18 cellular contexts compared by ENCODE assay signal in the genomic region with DNA sequence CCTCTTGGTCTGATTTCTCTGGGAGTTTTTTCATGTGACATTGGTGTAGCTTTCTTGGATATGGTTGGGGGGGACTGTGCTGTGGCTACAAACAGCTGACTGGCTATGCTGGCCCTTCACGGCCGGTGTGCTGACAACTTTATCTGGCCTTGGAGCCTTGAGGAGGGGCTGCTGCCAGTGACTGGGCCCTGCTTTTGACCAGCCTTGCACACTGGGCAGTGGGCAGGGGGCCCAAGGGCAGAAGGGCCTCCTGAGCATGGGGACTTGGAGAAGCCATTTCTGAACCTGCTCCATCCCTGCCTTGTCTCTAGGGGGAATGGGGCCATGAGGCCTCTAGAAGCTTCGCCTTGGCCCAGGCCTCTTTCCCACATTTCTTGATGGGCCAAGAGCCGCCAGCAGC.
"Had no signal": no experiment of that assay in that cellular context is flagged by ENCODE, and none has a peak within 500 bp of the region (broad histone marks: within the 10 kb centered on the region; RNA-seq: fewer than 3 reads in every experiment).

No MANE protein-coding gene starts in this region.

- H3K9me3 ChIP-seq: breast epithelium, lower lobe of right lung, transverse colon, vagina had no signal

- H3K36me3 ChIP-seq: breast epithelium, lower lobe of right lung, transverse colon, vagina had no signal

- FAIRE-seq: astrocyte, keratinocyte had no signal

- ATAC-seq: activated T-cell treated with anti-CD3 and anti-CD28 coated beads, Interleukin-2, amount 50 U/mL, for 72 hours; foreskin keratinocyte; naive thymus-derived CD8-positive, alpha-beta T cell had no signal

- H3K27ac ChIP-seq: foreskin keratinocyte, lower lobe of right lung, vagina had no signal

- H3K4me1 ChIP-seq: foreskin keratinocyte, lower lobe of right lung had no signal

- H3K27me3 ChIP-seq: breast epithelium, transverse colon, vagina had no signal

- H3K4me3 ChIP-seq: breast epithelium, lower lobe of right lung, transverse colon, vagina had no signal

- DNase-seq: activated CD4-positive, alpha-beta memory T cell treated with anti-CD3 and anti-CD28 coated beads for 36 hours; activated CD4-positive, alpha-beta T cell treated with anti-CD3 and anti-CD28 coated beads for 48 hours; activated CD4-positive, CD25-positive, alpha-beta regulatory T cell; activated effector memory CD4-positive, alpha-beta T cell treated with Interleukin-2 at 50 U/mL for 16 hours; activated naive CD4-positive, alpha-beta T cell treated with anti-CD3 and anti-CD28 coated beads, Interleukin-2, amount 10 ng/mL, durations not matched to agents 7 days and 5 days; activated T-cell treated with anti-CD3 and anti-CD28 coated beads, Interleukin-2, amount 50 U/mL, for 72 hours; dermis blood vessel endothelial cell; effector memory CD4-positive, alpha-beta T cell; foreskin keratinocyte; lower lobe of right lung; retina; stimulated activated CD4-positive, alpha-beta T cell treated with anti-CD3 and anti-CD28 coated beads, Interleukin-1b, Interleukin-23, amount 100 ng/mL, for 48 hours; transverse colon had no signal
